ENCODE assay signal across 15 cellular contexts in genomic region chr2:219243291-219243761, GRCh38. TPM values are rescaled to one million over a fixed set of nuclear protein-coding genes. Genes with fewer than 3 reads are reported as not detected.
DNase-seq lines count a peak whose midpoint lies in the region; ATAC-seq and TF ChIP-seq lines count a peak whose summit lies in the region.
"Had no signal": no experiment of that assay in that cellular context is flagged by ENCODE, and none has a peak within 500 bp of the region (broad histone marks: within the 10 kb centered on the region; RNA-seq: fewer than 3 reads in every experiment).

No MANE protein-coding gene starts in this region.

- no peaks in the 10 kb centered on the region for H3K9me3 Mint-ChIP-seq in T-helper 1 cell treated with Interleukin-12 subunit alpha and Interleukin-12 subunit beta and Interleukin-4 antibody, amounts not matched to agents 30 μg/mL and 1 μg/mL, for 36 hours
- no peaks in the 10 kb centered on the region for H3K9me3 Mint-ChIP-seq in activated naive CD8-positive, alpha-beta T cell treated with anti-CD3 and anti-CD28 coated beads for 36 hours
- H3K9me3 Mint-ChIP-seq in stimulated activated memory B cell treated with anti-CD40 and anti-IgM and Interleukin-4, amounts not matched to agents 10 μg/mL and 1 μg/mL and 100 μg/mL, for 72 hours: no peaks in the 10 kb centered on the region

- no peaks in the 10 kb centered on the region for H3K27me3 ChIP-seq in left lung
- H3K27me3 ChIP-seq: adrenal gland had no signal

- no peak for TF ChIP-seq CTCF in left lung (IDR thresholded peaks at IDR 0.05)

- peak overlapping the region; percentile 7 to 36 for H3K4me3 ChIP-seq in left lung
- H3K4me3 ChIP-seq: adrenal gland had no signal

- peak; percentile 4 for ATAC-seq in left lung
- no peak for ATAC-seq in stimulated activated memory B cell treated with anti-CD40 and anti-IgM and Interleukin-4, amounts not matched to agents 10 μg/mL and 1 μg/mL and 100 μg/mL, for 72 hours

- no peaks in the 10 kb centered on the region for H3K9me3 ChIP-seq in left lung
- H3K9me3 ChIP-seq: adrenal gland had no signal

- H3K4me1 ChIP-seq in left lung: peaks cover 13 to 38% of the 10 kb centered on the region in 2 donors

- peak overlapping the region; percentile 70 for H3K27ac Mint-ChIP-seq in T-helper 1 cell treated with Interleukin-12 subunit alpha and Interleukin-12 subunit beta and Interleukin-4 antibody, amounts not matched to agents 30 μg/mL and 1 μg/mL, for 36 hours
- peak overlapping the region; percentile 22 for H3K27ac Mint-ChIP-seq in activated naive CD8-positive, alpha-beta T cell treated with anti-CD3 and anti-CD28 coated beads for 36 hours
- no peak overlapping the region for H3K27ac Mint-ChIP-seq in stimulated activated memory B cell treated with anti-CD40 and anti-IgM and Interleukin-4, amounts not matched to agents 10 μg/mL and 1 μg/mL and 100 μg/mL, for 72 hours

- H3K36me3 Mint-ChIP-seq in T-helper 1 cell treated with Interleukin-12 subunit alpha and Interleukin-12 subunit beta and Interleukin-4 antibody, amounts not matched to agents 30 μg/mL and 1 μg/mL, for 36 hours (ENCODE audit: low read depth): peaks cover 15% of the 10 kb centered on the region
- peaks cover 18% of the 10 kb centered on the region for H3K36me3 Mint-ChIP-seq in activated naive CD8-positive, alpha-beta T cell treated with anti-CD3 and anti-CD28 coated beads for 36 hours
- peaks cover 13% of the 10 kb centered on the region for H3K36me3 Mint-ChIP-seq in stimulated activated memory B cell treated with anti-CD40 and anti-IgM and Interleukin-4, amounts not matched to agents 10 μg/mL and 1 μg/mL and 100 μg/mL, for 72 hours

- DNase-seq in T-helper 1 cell (no peak), left lung (peak; percentile 50 to 87), islet precursor cell (no peak), activated gamma-delta T cell treated with Interleukin-2 at 50 U/mL for 16 hours (no peak), cerebellar cortex (ENCODE audit: low spot score) (no peak)
- no peak for DNase-seq in activated naive CD8-positive, alpha-beta T cell treated with anti-CD3 and anti-CD28 coated beads for 36 hours
- DNase-seq: 8988T, KBM-7, NCI-H446 treated with DMSO at 0.1 percent for 48 hours, T-helper 9 cell had no signal

- H3K27ac ChIP-seq in left lung: peak overlapping the region in 1 of 2 donors; percentile 42

- H3K4me3 Mint-ChIP-seq in T-helper 1 cell treated with Interleukin-12 subunit alpha and Interleukin-12 subunit beta and Interleukin-4 antibody, amounts not matched to agents 30 μg/mL and 1 μg/mL, for 36 hours: peak overlapping the region; percentile 4
- peak overlapping the region; percentile 72 for H3K4me3 Mint-ChIP-seq in activated naive CD8-positive, alpha-beta T cell treated with anti-CD3 and anti-CD28 coated beads for 36 hours
- H3K4me3 Mint-ChIP-seq in stimulated activated memory B cell treated with anti-CD40 and anti-IgM and Interleukin-4, amounts not matched to agents 10 μg/mL and 1 μg/mL and 100 μg/mL, for 72 hours: peak overlapping the region; percentile 47

- peaks cover 42% of the 10 kb centered on the region for H3K4me1 Mint-ChIP-seq in T-helper 1 cell treated with Interleukin-12 subunit alpha and Interleukin-12 subunit beta and Interleukin-4 antibody, amounts not matched to agents 30 μg/mL and 1 μg/mL, for 36 hours (ENCODE audit: low read depth)
- H3K4me1 Mint-ChIP-seq in activated naive CD8-positive, alpha-beta T cell treated with anti-CD3 and anti-CD28 coated beads for 36 hours: peaks cover 38% of the 10 kb centered on the region
- H3K4me1 Mint-ChIP-seq in stimulated activated memory B cell treated with anti-CD40 and anti-IgM and Interleukin-4, amounts not matched to agents 10 μg/mL and 1 μg/mL and 100 μg/mL, for 72 hours: peaks cover 26% of the 10 kb centered on the region

- H3K27me3 Mint-ChIP-seq in T-helper 1 cell treated with Interleukin-12 subunit alpha and Interleukin-12 subunit beta and Interleukin-4 antibody, amounts not matched to agents 30 μg/mL and 1 μg/mL, for 36 hours (ENCODE audit: low read depth): no peaks in the 10 kb centered on the region
- H3K27me3 Mint-ChIP-seq in activated naive CD8-positive, alpha-beta T cell treated with anti-CD3 and anti-CD28 coated beads for 36 hours: no peaks in the 10 kb centered on the region
- H3K27me3 Mint-ChIP-seq in stimulated activated memory B cell treated with anti-CD40 and anti-IgM and Interleukin-4, amounts not matched to agents 10 μg/mL and 1 μg/mL and 100 μg/mL, for 72 hours: no peaks in the 10 kb centered on the region

- peaks cover 0 to 26% of the 10 kb centered on the region in 2 donors for H3K36me3 ChIP-seq in left lung

- intact Hi-C loops in left lung (cut with DNase I): no loop called here

RNA-seq across cellular contexts. Expression of gene GLB1L, which starts 1.9 kb away (rescaled TPM):
- 1 to 10 TPM; 1.6 to 3.0 TPM for total RNA-seq in activated naive CD8-positive, alpha-beta T cell treated with anti-CD3 and anti-CD28 coated beads for 36 hours
- 10 to 100 TPM in 1 of 2 donors, 1 to 10 TPM in 1; 9.9 to 11.9 TPM for total RNA-seq in left lung

RNA-seq across cellular contexts. Expression of gene STK16, which starts 2.0 kb away (rescaled TPM):
- 10 to 100 TPM; 27.8 to 30.7 TPM for total RNA-seq in activated naive CD8-positive, alpha-beta T cell treated with anti-CD3 and anti-CD28 coated beads for 36 hours
- 10 to 100 TPM; 23.9 to 26.3 TPM for total RNA-seq in left lung

RNA-seq across cellular contexts. Expression of gene TUBA4B, which starts 9.7 kb away (rescaled TPM):
- not detected for total RNA-seq in activated naive CD8-positive, alpha-beta T cell treated with anti-CD3 and anti-CD28 coated beads for 36 hours
- total RNA-seq in left lung: 1 to 10 TPM in 1 of 2 donors, not detected in 1; 3.0 TPM
- total RNA-seq: frontal cortex, osteocyte had no signal

RNA-seq across cellular contexts. Expression of gene TUBA4A, which starts 10.4 kb away (rescaled TPM):
- total RNA-seq in activated naive CD8-positive, alpha-beta T cell treated with anti-CD3 and anti-CD28 coated beads for 36 hours: 100 to 1,000 TPM; 208 to 212 TPM
- 10 to 100 TPM; 65.0 to 84.0 TPM for total RNA-seq in left lung

RNA-seq across cellular contexts. Expression of gene ANKZF1, which starts 13.7 kb away (rescaled TPM):
- 100 to 1,000 TPM; 102 to 114 TPM for total RNA-seq in activated naive CD8-positive, alpha-beta T cell treated with anti-CD3 and anti-CD28 coated beads for 36 hours
- 10 to 100 TPM; 34.5 to 36.5 TPM for total RNA-seq in left lung

Comparison
In these comparisons a context has a peak if more than half of its experiments do, and no peak if none do; other contexts are left out.
1. H3K4me3 Mint-ChIP-seq: peak in every context shown above with its lines; median percentile 72 in activated naive CD8-positive, alpha-beta T cell treated with anti-CD3 and anti-CD28 coated beads for 36 hours; 47 in stimulated activated memory B cell treated with anti-CD40 and anti-IgM and Interleukin-4, amounts not matched to agents 10 μg/mL and 1 μg/mL and 100 μg/mL, for 72 hours; 4 in T-helper 1 cell treated with Interleukin-12 subunit alpha and Interleukin-12 subunit beta and Interleukin-4 antibody, amounts not matched to agents 30 μg/mL and 1 μg/mL, for 36 hours.
2. DNase-seq: peak in left lung (2 of 2); none in T-helper 1 cell (0 of 5), activated naive CD8-positive, alpha-beta T cell treated with anti-CD3 and anti-CD28 coated beads for 36 hours (single experiment), islet precursor cell (single experiment), activated gamma-delta T cell treated with Interleukin-2 at 50 U/mL for 16 hours (single experiment) and cerebellar cortex (single experiment).